In the genomic region with DNA sequence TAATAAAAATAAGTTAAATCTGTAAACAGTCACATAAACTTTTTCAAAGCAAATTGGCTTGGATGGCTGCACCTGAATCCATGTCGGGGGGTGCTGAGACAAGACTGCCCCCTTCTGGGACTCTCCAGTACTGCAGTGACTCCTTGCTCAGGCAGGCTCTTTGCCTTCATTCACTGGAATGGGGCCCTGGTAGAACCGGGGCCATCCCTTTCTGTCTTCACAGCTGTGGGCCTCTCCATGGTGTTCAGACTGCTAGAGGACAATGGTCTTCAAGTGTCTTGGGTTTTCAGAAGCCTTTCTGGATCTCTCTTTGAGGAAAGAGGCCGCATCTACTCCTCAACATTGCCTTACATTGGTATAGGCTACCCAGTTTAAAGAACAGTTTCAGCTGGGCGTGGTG, we compare ENCODE assay signal across 8 cellular contexts. TPM values are rescaled to one million over a fixed set of nuclear protein-coding genes. Genes with fewer than 3 reads are reported as not detected.
DNase-seq lines count a peak whose midpoint lies in the region; ATAC-seq and TF ChIP-seq lines count a peak whose summit lies in the region.

No MANE protein-coding gene starts in this region.

- H3K36me3 Mint-ChIP-seq in nephron progenitor cell (ENCODE audit: low read depth), result no peaks in the 10 kb centered on the region

- H3K27me3 ChIP-seq in BE2C (no peaks in the 10 kb centered on the region), esophagus muscularis mucosa (peaks cover 0 to 11% (median 0%) of the 10 kb centered on the region in 4 donors)

- H3K4me3 Mint-ChIP-seq in nephron progenitor cell, result no peak overlapping the region

- H3K4me3 ChIP-seq in BE2C (ENCODE audit: low read depth, low read length) (no peak overlapping the region), esophagus muscularis mucosa (no peak overlapping the region)

- 44% methylated on average over 4 of the region's 4 CpGs for WGBS in esophagus muscularis mucosa

- no peak for TF ChIP-seq EP300 in esophagus muscularis mucosa (IDR thresholded peaks at IDR 0.05)

- peak; percentile 78 for DNase-seq in BE2C
- peak; percentile 32 for DNase-seq in HCEC 1CT
- peak; percentile 15 for DNase-seq in NOMO-1 treated with dmso at 0.1 percent for 144 hours (lab: John Stamatoyannopoulos, UW; ENCODE audit: unreplicated experiment)
- DNase-seq in activated CD8-positive, alpha-beta memory T cell treated with anti-CD3 and anti-CD28 coated beads, Interleukin-2, amount 50 U/mL, for 48 hours, result peak; percentile 97
- no peak for DNase-seq in esophagus muscularis mucosa (ENCODE audit: extremely low spot score)
- DNase-seq in nephron progenitor cell, result peak; percentile 85
- peak; percentile 82 for DNase-seq in superior temporal gyrus (ENCODE audit: extremely low spot score)

- intact Hi-C loops in esophagus muscularis mucosa (cut with DNase I), result loop anchor here (1.0 kb wide), 1 partner anchor 28 kb away; no protein-coding TSS in a partner anchor

- H3K27me3 Mint-ChIP-seq in nephron progenitor cell (ENCODE audit: low read depth, poor library complexity), result peaks cover 23% of the 10 kb centered on the region

- H3K9me3 Mint-ChIP-seq in nephron progenitor cell, result no peaks in the 10 kb centered on the region

- TF ChIP-seq CTCF in BE2C (IDR thresholded peaks at IDR 0.05; ENCODE audit: low read depth, low read length) (peak; percentile 98), esophagus muscularis mucosa (IDR thresholded peaks at IDR 0.05) (peak; percentile 91 to 98 (median 93)), nephron progenitor cell (IDR thresholded peaks at IDR 0.05) (peak; percentile 94)

- no peaks in the 10 kb centered on the region for H3K4me1 Mint-ChIP-seq in nephron progenitor cell

- ATAC-seq in GM19328 (IDR thresholded peaks at IDR 0.05; ENCODE audit: unreplicated experiment), result no peak

- no peak overlapping the region for H3K27ac ChIP-seq in esophagus muscularis mucosa (replicated peaks in 1 of 4)

- no peaks in the 10 kb centered on the region for H3K9me3 ChIP-seq in BE2C
- no peaks in the 10 kb centered on the region for H3K9me3 ChIP-seq in esophagus muscularis mucosa

- H3K4me1 ChIP-seq in BE2C (peaks cover 12% of the 10 kb centered on the region), esophagus muscularis mucosa (peaks cover 0 to 12% (median 5%) of the 10 kb centered on the region in 4 donors)

- no peak overlapping the region for H3K27ac Mint-ChIP-seq in nephron progenitor cell

- H3K36me3 ChIP-seq in BE2C, result no peaks in the 10 kb centered on the region
- no peaks in the 10 kb centered on the region for H3K36me3 ChIP-seq in esophagus muscularis mucosa

- no peak for TF ChIP-seq POLR2A in esophagus muscularis mucosa (IDR thresholded peaks at IDR 0.05; ENCODE audit: low read depth)

RNA-seq across cellular contexts. Expression of a gene that starts 16.1 kb away (rescaled TPM):
- polyA plus RNA-seq in BE2C (2012; ENCODE audit: insufficient read depth, insufficient read length, low read depth), result 265 TPM
- 10 to 100 TPM; 29.1 to 72.1 (median 56.0) TPM for total RNA-seq in esophagus muscularis mucosa

RNA-seq across cellular contexts. Expression of a gene that starts 29.8 kb away (rescaled TPM):
- 13.2 TPM for polyA plus RNA-seq in BE2C (2012; ENCODE audit: insufficient read depth, insufficient read length, low read depth)
- 10 to 100 TPM in 1 of 4 donors, 1 to 10 TPM in 3; 4.1 to 15.1 (median 5.8) TPM for total RNA-seq in esophagus muscularis mucosa

RNA-seq across cellular contexts. Expression of a gene that starts 50.7 kb away (rescaled TPM):
- 25.2 TPM for polyA plus RNA-seq in BE2C (2012; ENCODE audit: insufficient read depth, insufficient read length, low read depth)
- total RNA-seq in esophagus muscularis mucosa, result 10 to 100 TPM; 19.9 to 23.5 (median 21.0) TPM
